Comparison of ENCODE assay signal across 8 cellular contexts in genomic region chr11:47917643-47918369, GRCh38.
DNase-seq lines count a peak whose midpoint lies in the region; ATAC-seq and TF ChIP-seq lines count a peak whose summit lies in the region.

No MANE protein-coding gene starts in this region.

- peak; percentile 90 for DNase-seq in ACHN
- peak; percentile 66 for DNase-seq in GM23338 (ENCODE audit: low spot score)
- peak; percentile 84 for DNase-seq in NCI-H2171 (lab: John Stamatoyannopoulos, UW)
- DNase-seq in amniotic epithelial cell (ENCODE audit: low read depth), result peak; percentile 100
- peak; percentile 80 for DNase-seq in iPS-NIHi11 (ENCODE audit: low spot score)
- no peak for DNase-seq in activated gamma-delta T cell treated with Interleukin-2 at 50 U/mL for 16 hours

- peak; percentile 85 for ATAC-seq in GM23338
- no peak for ATAC-seq in HG03139 (IDR thresholded peaks at IDR 0.05; ENCODE audit: unreplicated experiment)

- no peaks in the 10 kb centered on the region for H4K20me1 ChIP-seq in GM23338 (replicated peaks; ENCODE audit: insufficient read depth)

- H3K27me3 Mint-ChIP-seq in GM23338 (ENCODE audit: insufficient read depth, low read depth, poor library complexity), result peaks cover 19% of the 10 kb centered on the region

- H3K4me2 ChIP-seq in GM23338, result no peak overlapping the region

- 0 out of 2 replicates have a peak, but pooled peaks cover 5% of the 10 kb centered on the region for H3K4me1 ChIP-seq in GM23338 (ENCODE audit: insufficient read depth)

- no peaks in the 10 kb centered on the region for H3K9me2 ChIP-seq in GM23338 (ENCODE audit: insufficient read depth)

- no peak overlapping the region for H3K4me3 Mint-ChIP-seq in GM23338

- peaks cover 20% of the 10 kb centered on the region for H3K4me1 Mint-ChIP-seq in GM23338

- no peaks in the 10 kb centered on the region for H3K9me3 Mint-ChIP-seq in GM23338

- H3K36me3 ChIP-seq in GM23338 (ENCODE audit: insufficient read depth), result no peaks in the 10 kb centered on the region

- no peak for TF ChIP-seq CTCF in GM23338 (conservative IDR thresholded peaks at IDR 0.05; ENCODE audit: low read depth in 2 of 2)

- no peak overlapping the region for H3K4me3 ChIP-seq in GM23338
- peak overlapping the region in 1 of 7 experiments; percentile 1 for H3K4me3 ChIP-seq in skin epidermis

- H3K36me3 Mint-ChIP-seq in GM23338 (ENCODE audit: low read depth), result no peaks in the 10 kb centered on the region

- no peaks in the 10 kb centered on the region for H3K27me3 ChIP-seq in GM23338 (ENCODE audit: insufficient read depth)

- peak overlapping the region; percentile 72; the same call in 1 of the 2 replicates for H3K27ac Mint-ChIP-seq in GM23338

- H3F3A ChIP-seq in GM23338 (replicated peaks; ENCODE audit: low read depth), result no peaks in the 10 kb centered on the region

- in situ Hi-C loops in ACHN (cut with HindIII; ENCODE audit: low pct_ligation_motif_present, low pct_unique_long_range_greater_than_20kb, low sequenced_read_pairs), result no loop called here

- peak overlapping the region; percentile 90 for H2AFZ ChIP-seq in GM23338

- no peaks in the 10 kb centered on the region for H3K79me2 ChIP-seq in GM23338 (replicated peaks; ENCODE audit: insufficient read depth)

- H3K27ac ChIP-seq in GM23338 (ENCODE audit: low read depth) (no peak overlapping the region), skin epidermis (peak overlapping the region in 13 of 21 experiments; percentile 1 to 70 (median 45))

TF ChIP-seq in GM23338, 12 proteins besides CTCF, POLR2A, EP300 and RAD21:
- TF ChIP-seq EZH2phosphoT487 (IDR thresholded peaks at IDR 0.05; ENCODE audit: unreplicated experiment) (no peak), REST (IDR thresholded peaks at IDR 0.05; ENCODE audit: unreplicated experiment) (no peak), JUNB (IDR thresholded peaks at IDR 0.05; ENCODE audit: unreplicated experiment) (no peak), POLR2AphosphoS5 (IDR thresholded peaks at IDR 0.05; ENCODE audit: low read depth) (no peak), ZNF114 (CRISPR knock-in tag; IDR thresholded peaks at IDR 0.05) (no peak), ZNF331 (CRISPR knock-in tag; IDR thresholded peaks at IDR 0.05; ENCODE audit: low read depth) (no peak), NANOG (IDR thresholded peaks at IDR 0.05; ENCODE audit: borderline replicate concordance) (no peak), EZH2 (IDR thresholded peaks at IDR 0.05; ENCODE audit: low read depth, unreplicated experiment) (no peak), ETS1 (IDR thresholded peaks at IDR 0.05) (no peak)
TF ChIP-seq in GM23338: peak in this region for 0.
